In the genomic region with DNA sequence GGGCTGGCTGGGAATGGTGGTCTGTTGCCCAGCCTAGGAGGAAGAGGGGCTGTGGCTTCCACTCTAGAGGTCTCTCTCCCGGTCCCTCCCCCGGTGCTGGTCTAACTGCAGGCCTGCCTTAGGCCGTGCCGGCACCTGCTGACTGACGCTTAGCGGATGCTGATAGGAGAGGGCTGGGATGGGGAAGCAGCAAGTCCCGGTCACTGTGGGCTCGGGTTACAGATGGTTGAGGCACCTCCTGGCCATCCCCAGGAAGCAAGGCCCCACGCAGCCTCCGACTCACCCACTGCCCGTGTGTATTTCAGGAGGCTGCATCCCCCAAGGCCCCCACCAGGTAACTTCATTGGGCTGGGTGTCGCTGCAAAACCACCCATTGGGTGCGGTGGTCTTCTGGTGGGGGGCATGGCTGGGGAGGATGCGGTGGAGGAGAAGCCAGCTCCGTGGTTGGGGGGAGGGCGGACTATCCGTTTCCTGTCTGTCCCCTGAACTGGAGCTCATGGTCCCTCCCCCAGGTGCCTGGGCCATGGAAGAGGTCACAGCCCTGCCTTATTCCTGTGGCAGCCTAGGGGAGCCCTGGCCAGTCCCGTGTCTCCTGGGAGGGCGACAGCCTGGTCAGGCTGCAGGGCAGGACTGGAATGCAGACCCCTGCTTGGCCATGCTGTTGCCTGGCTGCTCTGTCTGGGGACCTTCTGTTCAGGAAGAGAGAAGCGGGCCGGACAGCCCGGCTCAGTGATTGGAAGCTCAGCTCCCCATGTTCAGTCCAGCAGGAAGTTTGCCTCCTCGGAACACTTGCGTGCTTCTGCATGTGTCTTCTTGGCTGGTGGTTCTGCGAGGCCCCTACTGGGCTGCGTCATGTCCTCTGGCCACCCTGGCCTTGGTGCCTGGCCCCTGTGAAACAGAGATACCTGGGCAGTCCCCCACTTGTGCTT, we compare ENCODE assay signal across 9 cellular contexts.
DNase-seq lines count a peak whose midpoint lies in the region; ATAC-seq and TF ChIP-seq lines count a peak whose summit lies in the region.
"Had no signal": no experiment of that assay in that cellular context is flagged by ENCODE, and none has a peak within 500 bp of the region (broad histone marks: within the 10 kb centered on the region; RNA-seq: fewer than 3 reads in every experiment).

No MANE protein-coding gene starts in this region.

- DNase-seq in DMS79 (lab: John Stamatoyannopoulos, UW), result peak; percentile 17
- DNase-seq in DMS79 treated with DMSO at 0.1 percent for 48 hours (lab: John Stamatoyannopoulos, UW), result no peak
- peak; percentile 5 for DNase-seq in NCI-H146 treated with DMSO at 0.1 percent for 48 hours (lab: John Stamatoyannopoulos, UW; ENCODE audit: unreplicated experiment)
- DNase-seq in activated gamma-delta T cell treated with Interleukin-2 at 50 U/mL for 16 hours, result no peak
- DNase-seq in Calu3, result no peak

- H3K27me3 ChIP-seq in neutrophil, result no peaks in the 10 kb centered on the region

- no peak overlapping the region for H3K4me3 Mint-ChIP-seq in brain
- no peak overlapping the region for H3K4me3 Mint-ChIP-seq in Calu3 (ENCODE audit: low read depth, unreplicated experiment)

- no peak overlapping the region for H3K4me3 ChIP-seq in neutrophil (ENCODE audit: low read depth in 1 of 2, low read length in 1 of 2)
- H3K4me3 ChIP-seq: skin epidermis had no signal

- H3K27me3 Mint-ChIP-seq in brain, result no peaks in the 10 kb centered on the region
- no peaks in the 10 kb centered on the region for H3K27me3 Mint-ChIP-seq in Calu3 (ENCODE audit: unreplicated experiment)

- H3K4me1 ChIP-seq in neutrophil (ENCODE audit: control insufficient read depth in 1 of 2, insufficient read depth in 1 of 2, low read depth in 1 of 2, low read length in 1 of 2), result peaks cover 29 to 35% of the 10 kb centered on the region in 2 experiments

- no TSS peak for BruUV-seq in Calu3 (replicated peaks; lab: Mats Ljungman, UMichigan)

- H3K36me3 ChIP-seq in neutrophil, result peaks cover 25% of the 10 kb centered on the region

- intact Hi-C loops in Calu3 (cut with micrococcal nuclease; ENCODE audit: unreplicated experiment), result no loop called here

- H3K36me3 Mint-ChIP-seq in brain (peaks cover 5% of the 10 kb centered on the region), Calu3 (ENCODE audit: insufficient read depth, unreplicated experiment) (peaks cover 30% of the 10 kb centered on the region)

- H3K9me3 Mint-ChIP-seq in brain, result no peaks in the 10 kb centered on the region
- H3K9me3 Mint-ChIP-seq in Calu3 (ENCODE audit: low read depth, unreplicated experiment), result no peaks in the 10 kb centered on the region

- H3K27ac Mint-ChIP-seq in brain (peak overlapping the region in 4 of 5 experiments; percentile 77 to 93 (median 90)), Calu3 (ENCODE audit: unreplicated experiment) (no peak overlapping the region)

- no peaks in the 10 kb centered on the region for H3K9me3 ChIP-seq in neutrophil

- peak overlapping the region; percentile 65 for H3K27ac ChIP-seq in neutrophil

- CTCF ChIA-PET in Calu3 (lab: Charles Lee), result no interaction called here

- TF ChIP-seq CTCF in brain (conservative IDR thresholded peaks at IDR 0.05) (no peak), neutrophil (IDR thresholded peaks at IDR 0.05) (no peak), Calu3 (IDR thresholded peaks at IDR 0.05; ENCODE audit: unreplicated experiment) (no peak)

- H3K4me1 Mint-ChIP-seq in brain, result peaks cover 52% of the 10 kb centered on the region
- no peaks in the 10 kb centered on the region for H3K4me1 Mint-ChIP-seq in Calu3 (ENCODE audit: low read depth, unreplicated experiment)

- ATAC-seq in HG03280 (IDR thresholded peaks at IDR 0.05; ENCODE audit: unreplicated experiment), result no peak

Comparison
In these comparisons a context has a peak if more than half of its experiments do, and no peak if none do; other contexts are left out.
1. DNase-seq: peak in DMS79 (single experiment) and NCI-H146 treated with DMSO at 0.1 percent for 48 hours (single experiment); none in DMS79 treated with DMSO at 0.1 percent for 48 hours (single experiment), activated gamma-delta T cell treated with Interleukin-2 at 50 U/mL for 16 hours (single experiment) and Calu3 (single experiment).